Comparison of ENCODE assay signal across 1 cellular context in genomic region chr15:58933311-58934113, GRCh38.
A peak's percentile ranks its signal among the peaks of the same experiment; 100 is the strongest.
TF ChIP-seq lines count a peak whose summit lies in the region.

TSS of gene SLTM (minus strand) at chr15:58933679. CDS start at chr15:58933565, 114 bp downstream.

TF ChIP-seq in K562, 482 proteins besides CTCF, POLR2A, EP300 and RAD21 (continued from another document and continues in another):
- TF ChIP-seq, protein P1, sequence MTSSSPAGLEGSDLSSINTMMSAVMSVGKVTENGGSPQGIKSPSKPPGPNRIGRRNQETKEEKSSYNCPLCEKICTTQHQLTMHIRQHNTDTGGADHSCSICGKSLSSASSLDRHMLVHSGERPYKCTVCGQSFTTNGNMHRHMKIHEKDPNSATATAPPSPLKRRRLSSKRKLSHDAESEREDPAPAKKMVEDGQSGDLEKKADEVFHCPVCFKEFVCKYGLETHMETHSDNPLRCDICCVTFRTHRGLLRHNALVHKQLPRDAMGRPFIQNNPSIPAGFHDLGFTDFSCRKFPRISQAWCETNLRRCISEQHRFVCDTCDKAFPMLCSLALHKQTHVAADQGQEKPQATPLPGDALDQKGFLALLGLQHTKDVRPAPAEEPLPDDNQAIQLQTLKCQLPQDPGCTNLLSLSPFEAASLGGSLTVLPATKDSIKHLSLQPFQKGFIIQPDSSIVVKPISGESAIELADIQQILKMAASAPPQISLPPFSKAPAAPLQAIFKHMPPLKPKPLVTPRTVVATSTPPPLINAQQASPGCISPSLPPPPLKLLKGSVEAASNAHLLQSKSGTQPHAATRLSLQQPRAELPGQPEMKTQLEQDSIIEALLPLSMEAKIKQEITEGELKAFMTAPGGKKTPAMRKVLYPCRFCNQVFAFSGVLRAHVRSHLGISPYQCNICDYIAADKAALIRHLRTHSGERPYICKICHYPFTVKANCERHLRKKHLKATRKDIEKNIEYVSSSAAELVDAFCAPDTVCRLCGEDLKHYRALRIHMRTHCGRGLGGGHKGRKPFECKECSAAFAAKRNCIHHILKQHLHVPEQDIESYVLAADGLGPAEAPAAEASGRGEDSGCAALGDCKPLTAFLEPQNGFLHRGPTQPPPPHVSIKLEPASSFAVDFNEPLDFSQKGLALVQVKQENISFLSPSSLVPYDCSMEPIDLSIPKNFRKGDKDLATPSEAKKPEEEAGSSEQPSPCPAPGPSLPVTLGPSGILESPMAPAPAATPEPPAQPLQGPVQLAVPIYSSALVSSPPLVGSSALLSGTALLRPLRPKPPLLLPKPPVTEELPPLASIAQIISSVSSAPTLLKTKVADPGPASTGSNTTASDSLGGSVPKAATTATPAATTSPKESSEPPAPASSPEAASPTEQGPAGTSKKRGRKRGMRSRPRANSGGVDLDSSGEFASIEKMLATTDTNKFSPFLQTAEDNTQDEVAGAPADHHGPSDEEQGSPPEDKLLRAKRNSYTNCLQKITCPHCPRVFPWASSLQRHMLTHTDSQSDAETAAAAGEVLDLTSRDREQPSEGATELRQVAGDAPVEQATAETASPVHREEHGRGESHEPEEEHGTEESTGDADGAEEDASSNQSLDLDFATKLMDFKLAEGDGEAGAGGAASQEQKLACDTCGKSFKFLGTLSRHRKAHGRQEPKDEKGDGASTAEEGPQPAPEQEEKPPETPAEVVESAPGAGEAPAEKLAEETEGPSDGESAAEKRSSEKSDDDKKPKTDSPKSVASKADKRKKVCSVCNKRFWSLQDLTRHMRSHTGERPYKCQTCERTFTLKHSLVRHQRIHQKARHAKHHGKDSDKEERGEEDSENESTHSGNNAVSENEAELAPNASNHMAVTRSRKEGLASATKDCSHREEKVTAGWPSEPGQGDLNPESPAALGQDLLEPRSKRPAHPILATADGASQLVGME (CRISPR knock-in tag; IDR thresholded peaks at IDR 0.05), result peak; percentile 25; the same call in 1 of the 2 replicates
- TF ChIP-seq MCM2 (IDR thresholded peaks at IDR 0.05; ENCODE audit: low read depth) (no peak), TBP (optimal IDR thresholded peaks at IDR 0.05; ENCODE audit: low read depth, low read length) (peak; percentile 97), XRCC3 (IDR thresholded peaks at IDR 0.05) (no peak), ZNF175 (CRISPR knock-in tag; IDR thresholded peaks at IDR 0.05; ENCODE audit: low read depth) (no peak), ZBTB40 (IDR thresholded peaks at IDR 0.05) (peak; percentile 46), ZBTB40 (CRISPR knock-in tag; IDR thresholded peaks at IDR 0.05) (no peak), SAFB (IDR thresholded peaks at IDR 0.05; ENCODE audit: borderline replicate concordance, low read depth, low read length) (no peak), HNRNPK (IDR thresholded peaks at IDR 0.05; ENCODE audit: low read depth, low read length, poor library complexity, severe bottlenecking) (no peak), ETV6 (IDR thresholded peaks at IDR 0.05; ENCODE audit: borderline replicate concordance in 1 of 2, low read depth in 2 of 2, low read length in 1 of 2) (no peak; a peak in 1 of 4 replicates), ETV6 (CRISPR knock-in tag; IDR thresholded peaks at IDR 0.05; ENCODE audit: borderline replicate concordance) (0 out of 2 replicates have a peak, but pooled peaks have one; percentile 23), HNRNPLL (IDR thresholded peaks at IDR 0.05; ENCODE audit: low read depth, low read length, poor library complexity, severe bottlenecking) (peak; percentile 96), HIVEP1 (CRISPR knock-in tag; IDR thresholded peaks at IDR 0.05) (no peak), SNIP1 (IDR thresholded peaks at IDR 0.05; ENCODE audit: low read depth) (no peak), MAFG (tag; conservative IDR thresholded peaks at IDR 0.05) (peak; percentile 98), FOXA3 (CRISPR knock-in tag; conservative IDR thresholded peaks at IDR 0.05 in 1 of 2, IDR thresholded peaks at IDR 0.05 in 1 of 2) (no peak), MYNN (IDR thresholded peaks at IDR 0.05) (no peak), MYNN (CRISPR knock-in tag; IDR thresholded peaks at IDR 0.05) (no peak), CREBBP (IDR thresholded peaks at IDR 0.05; ENCODE audit: low read depth, low read length) (no peak), ZNF253 (CRISPR knock-in tag; conservative IDR thresholded peaks at IDR 0.05) (no peak), ZNF316 (IDR thresholded peaks at IDR 0.05) (peak; percentile 99), CHD2 (IDR thresholded peaks at IDR 0.05; ENCODE audit: low read depth, low read length) (no peak), KAT2B (IDR thresholded peaks at IDR 0.05; ENCODE audit: low read depth, low read length) (no peak), IRF9 (tag; IDR thresholded peaks at IDR 0.05) (no peak; the same call in 1 of the 2 replicates), ESRRA (IDR thresholded peaks at IDR 0.05; ENCODE audit: borderline replicate concordance, low read depth) (0 out of 2 replicates have a peak, but pooled peaks have one; percentile 63)
- TF ChIP-seq, protein P2, sequence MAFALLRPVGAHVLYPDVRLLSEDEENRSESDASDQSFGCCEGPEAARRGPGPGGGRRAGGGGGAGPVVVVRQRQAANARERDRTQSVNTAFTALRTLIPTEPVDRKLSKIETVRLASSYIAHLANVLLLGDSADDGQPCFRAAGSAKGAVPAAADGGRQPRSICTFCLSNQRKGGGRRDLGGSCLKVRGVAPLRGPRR (CRISPR knock-in tag; IDR thresholded peaks at IDR 0.05), result no peak
- TF ChIP-seq, protein P3, sequence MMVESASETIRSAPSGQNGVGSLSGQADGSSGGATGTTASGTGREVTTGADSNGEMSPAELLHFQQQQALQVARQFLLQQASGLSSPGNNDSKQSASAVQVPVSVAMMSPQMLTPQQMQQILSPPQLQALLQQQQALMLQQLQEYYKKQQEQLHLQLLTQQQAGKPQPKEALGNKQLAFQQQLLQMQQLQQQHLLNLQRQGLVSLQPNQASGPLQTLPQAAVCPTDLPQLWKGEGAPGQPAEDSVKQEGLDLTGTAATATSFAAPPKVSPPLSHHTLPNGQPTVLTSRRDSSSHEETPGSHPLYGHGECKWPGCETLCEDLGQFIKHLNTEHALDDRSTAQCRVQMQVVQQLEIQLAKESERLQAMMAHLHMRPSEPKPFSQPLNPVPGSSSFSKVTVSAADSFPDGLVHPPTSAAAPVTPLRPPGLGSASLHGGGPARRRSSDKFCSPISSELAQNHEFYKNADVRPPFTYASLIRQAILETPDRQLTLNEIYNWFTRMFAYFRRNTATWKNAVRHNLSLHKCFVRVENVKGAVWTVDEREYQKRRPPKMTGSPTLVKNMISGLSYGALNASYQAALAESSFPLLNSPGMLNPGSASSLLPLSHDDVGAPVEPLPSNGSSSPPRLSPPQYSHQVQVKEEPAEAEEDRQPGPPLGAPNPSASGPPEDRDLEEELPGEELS (CRISPR knock-in tag; IDR thresholded peaks at IDR 0.05; ENCODE audit: borderline replicate concordance), result no peak; the same call in 1 of the 2 replicates
- TF ChIP-seq, protein P4, sequence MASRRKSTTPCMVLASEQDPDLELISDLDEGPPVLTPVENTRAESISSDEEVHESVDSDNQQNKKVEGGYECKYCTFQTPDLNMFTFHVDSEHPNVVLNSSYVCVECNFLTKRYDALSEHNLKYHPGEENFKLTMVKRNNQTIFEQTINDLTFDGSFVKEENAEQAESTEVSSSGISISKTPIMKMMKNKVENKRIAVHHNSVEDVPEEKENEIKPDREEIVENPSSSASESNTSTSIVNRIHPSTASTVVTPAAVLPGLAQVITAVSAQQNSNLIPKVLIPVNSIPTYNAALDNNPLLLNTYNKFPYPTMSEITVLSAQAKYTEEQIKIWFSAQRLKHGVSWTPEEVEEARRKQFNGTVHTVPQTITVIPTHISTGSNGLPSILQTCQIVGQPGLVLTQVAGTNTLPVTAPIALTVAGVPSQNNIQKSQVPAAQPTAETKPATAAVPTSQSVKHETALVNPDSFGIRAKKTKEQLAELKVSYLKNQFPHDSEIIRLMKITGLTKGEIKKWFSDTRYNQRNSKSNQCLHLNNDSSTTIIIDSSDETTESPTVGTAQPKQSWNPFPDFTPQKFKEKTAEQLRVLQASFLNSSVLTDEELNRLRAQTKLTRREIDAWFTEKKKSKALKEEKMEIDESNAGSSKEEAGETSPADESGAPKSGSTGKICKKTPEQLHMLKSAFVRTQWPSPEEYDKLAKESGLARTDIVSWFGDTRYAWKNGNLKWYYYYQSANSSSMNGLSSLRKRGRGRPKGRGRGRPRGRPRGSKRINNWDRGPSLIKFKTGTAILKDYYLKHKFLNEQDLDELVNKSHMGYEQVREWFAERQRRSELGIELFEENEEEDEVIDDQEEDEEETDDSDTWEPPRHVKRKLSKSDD (conservative IDR thresholded peaks at IDR 0.05; ENCODE audit: low read length), result peak; percentile 28; the same call in 1 of the 2 replicates
- TF ChIP-seq, protein P5, sequence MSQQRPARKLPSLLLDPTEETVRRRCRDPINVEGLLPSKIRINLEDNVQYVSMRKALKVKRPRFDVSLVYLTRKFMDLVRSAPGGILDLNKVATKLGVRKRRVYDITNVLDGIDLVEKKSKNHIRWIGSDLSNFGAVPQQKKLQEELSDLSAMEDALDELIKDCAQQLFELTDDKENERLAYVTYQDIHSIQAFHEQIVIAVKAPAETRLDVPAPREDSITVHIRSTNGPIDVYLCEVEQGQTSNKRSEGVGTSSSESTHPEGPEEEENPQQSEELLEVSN (IDR thresholded peaks at IDR 0.05; ENCODE audit: borderline replicate concordance in 1 of 2, extremely low read depth in 1 of 2, insufficient read depth in 1 of 2, insufficient read length in 1 of 2, low read depth in 1 of 2, low read length in 1 of 2, poor library complexity in 1 of 2, severe bottlenecking in 1 of 2), result peak in 1 of 2 experiments; percentile 64
- TF ChIP-seq, protein P6, sequence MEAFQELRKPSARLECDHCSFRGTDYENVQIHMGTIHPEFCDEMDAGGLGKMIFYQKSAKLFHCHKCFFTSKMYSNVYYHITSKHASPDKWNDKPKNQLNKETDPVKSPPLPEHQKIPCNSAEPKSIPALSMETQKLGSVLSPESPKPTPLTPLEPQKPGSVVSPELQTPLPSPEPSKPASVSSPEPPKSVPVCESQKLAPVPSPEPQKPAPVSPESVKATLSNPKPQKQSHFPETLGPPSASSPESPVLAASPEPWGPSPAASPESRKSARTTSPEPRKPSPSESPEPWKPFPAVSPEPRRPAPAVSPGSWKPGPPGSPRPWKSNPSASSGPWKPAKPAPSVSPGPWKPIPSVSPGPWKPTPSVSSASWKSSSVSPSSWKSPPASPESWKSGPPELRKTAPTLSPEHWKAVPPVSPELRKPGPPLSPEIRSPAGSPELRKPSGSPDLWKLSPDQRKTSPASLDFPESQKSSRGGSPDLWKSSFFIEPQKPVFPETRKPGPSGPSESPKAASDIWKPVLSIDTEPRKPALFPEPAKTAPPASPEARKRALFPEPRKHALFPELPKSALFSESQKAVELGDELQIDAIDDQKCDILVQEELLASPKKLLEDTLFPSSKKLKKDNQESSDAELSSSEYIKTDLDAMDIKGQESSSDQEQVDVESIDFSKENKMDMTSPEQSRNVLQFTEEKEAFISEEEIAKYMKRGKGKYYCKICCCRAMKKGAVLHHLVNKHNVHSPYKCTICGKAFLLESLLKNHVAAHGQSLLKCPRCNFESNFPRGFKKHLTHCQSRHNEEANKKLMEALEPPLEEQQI (IDR thresholded peaks at IDR 0.05), result no peak
